In genomic region chrX:103248553-103248952, GRCh38 we compare ENCODE assay signal across 11 cellular contexts. TPM values are rescaled to one million over a fixed set of nuclear protein-coding genes. Genes with fewer than 3 reads are reported as not detected.
A peak's percentile ranks its signal among the peaks of the same experiment; 100 is the strongest.
DNase-seq lines count a peak whose midpoint lies in the region; ATAC-seq, FAIRE-seq and TF ChIP-seq lines count a peak whose summit lies in the region.
"Had no signal": no experiment of that assay in that cellular context is flagged by ENCODE, and none has a peak within 500 bp of the region (broad histone marks: within the 10 kb centered on the region; RNA-seq: fewer than 3 reads in every experiment).

No MANE protein-coding gene starts in this region.

- FAIRE-seq in K562 (lab: Jason Lieb, UNC) = no peak

- peaks cover 11% of the 10 kb centered on the region for H3K4me1 Mint-ChIP-seq in nephron

- no peaks in the 10 kb centered on the region for H3K27me3 ChIP-seq in K562 (ENCODE audit: control insufficient read depth in 2 of 2, insufficient read depth in 2 of 2, low read length in 2 of 2)
- no peaks in the 10 kb centered on the region for H3K27me3 ChIP-seq in gastrocnemius medialis

- H3K4me2 ChIP-seq in K562 (ENCODE audit: insufficient read depth, low read length) = no peak overlapping the region

- DNase-seq in NCI-H1105 treated with DMSO at 0.1 percent for 48 hours (lab: John Stamatoyannopoulos, UW) = peak; percentile 7
- DNase-seq in NCI-H1105 (lab: John Stamatoyannopoulos, UW) = no peak
- DNase-seq in K562 (ENCODE audit: extremely low read depth in 1 of 4, low spot score in 3 of 4) = peak; percentile 33 to 63 (median 34)
- no peak for DNase-seq in gastrocnemius medialis
- no peak for DNase-seq in T-helper 9 cell

- H3K4me3 Mint-ChIP-seq in nephron = peak overlapping the region in 1 of 3 experiments; percentile 49

- H3K9me1 ChIP-seq in K562 (ENCODE audit: control insufficient read depth, insufficient read depth, low read length) = no peaks in the 10 kb centered on the region

- TF ChIP-seq CTCF in K562 (IDR thresholded peaks at IDR 0.05 in 2 of 3, conservative IDR thresholded peaks at IDR 0.05 in 1 of 3; ENCODE audit: insufficient read depth in 2 of 3, low read depth in 1 of 3, low read length in 3 of 3) (peak; percentile 41 to 67 (median 49); a peak in 4 of 6 replicates), nephron (IDR thresholded peaks at IDR 0.05; ENCODE audit: unreplicated experiment in 3 of 3) (peak; percentile 29 to 44 (median 40)), gastrocnemius medialis (IDR thresholded peaks at IDR 0.05 in 4 of 5, conservative IDR thresholded peaks at IDR 0.05 in 1 of 5) (peak in 1 of 5 experiments; percentile 12)

- no peak for TF ChIP-seq EP300 in K562 (IDR thresholded peaks at IDR 0.05; ENCODE audit: low read length)

- H3K36me3 ChIP-seq in K562 (ENCODE audit: control insufficient read depth, insufficient read depth, low read length) (peaks cover 13% of the 10 kb centered on the region; the same call in 2 of the 3 replicates), gastrocnemius medialis (no peaks in the 10 kb centered on the region)

- H3K27ac Mint-ChIP-seq in nephron = no peak overlapping the region

- peak; percentile 71 to 80 for TF ChIP-seq RAD21 in K562 (CRISPR knock-in tag; conservative IDR thresholded peaks at IDR 0.05 in 1 of 2, IDR thresholded peaks at IDR 0.05 in 1 of 2)

- H3K36me3 Mint-ChIP-seq in nephron (ENCODE audit: low read depth) = peaks cover 9% of the 10 kb centered on the region

- no peak overlapping the region for H3K27ac ChIP-seq in K562 (ENCODE audit: extremely low read depth, low read depth, low read length)
- H3K27ac ChIP-seq in gastrocnemius medialis = no peak overlapping the region

- no peaks in the 10 kb centered on the region for H4K20me1 ChIP-seq in K562 (replicated peaks; ENCODE audit: control insufficient read depth, insufficient read depth, low read length)

- H3K9ac ChIP-seq in K562 (ENCODE audit: insufficient read depth in 1 of 2, low read depth in 2 of 2, low read length in 2 of 2) = no peak overlapping the region

- no peak overlapping the region for H3K4me3 ChIP-seq in K562
- no peak overlapping the region for H3K4me3 ChIP-seq in gastrocnemius medialis
- H3K4me3 ChIP-seq: mucosa of descending colon had no signal

- POLR2A ChIA-PET in K562 (lab: Yijun Ruan, JAX) = no interaction called here

- H2AFZ ChIP-seq in K562 (ENCODE audit: low read depth, low read length) = peak overlapping the region; percentile 1; the same call in 1 of the 2 replicates

- ATAC-seq in HG03378 (IDR thresholded peaks at IDR 0.05; ENCODE audit: unreplicated experiment) = peak; percentile 59
- peak; percentile 66 for ATAC-seq in K562
- no peak for ATAC-seq in gastrocnemius medialis
- no peak for ATAC-seq in HG03457 (IDR thresholded peaks at IDR 0.05; ENCODE audit: unreplicated experiment)
- ATAC-seq: mucosa of descending colon had no signal

- H3K9me3 ChIP-seq in K562 (replicated peaks; ENCODE audit: control insufficient read depth, insufficient read depth, low read depth, low read length) (no peaks in the 10 kb centered on the region), gastrocnemius medialis (no peaks in the 10 kb centered on the region)
- H3K9me3 ChIP-seq: mucosa of descending colon had no signal

- intact Hi-C loops in K562 (cut with micrococcal nuclease) (loop anchor here (1.0 kb wide), 1 partner anchor 37 kb away; no protein-coding TSS in a partner anchor), gastrocnemius medialis (cut with DNase I; ENCODE audit: low total_unique reads) (no loop called here)

- no peaks in the 10 kb centered on the region for H3K9me3 Mint-ChIP-seq in nephron
- H3K9me3 Mint-ChIP-seq: CD8-positive, alpha-beta memory T cell had no signal

- no TSS peak for BruUV-seq in K562 (replicated peaks; lab: Mats Ljungman, UMichigan)

- CTCF ChIA-PET in K562 (lab: Yijun Ruan, JAX; ENCODE audit: low intra/inter-chr PET ratio) = interaction anchor here (1.8 to 2.2 kb wide), 2 partner anchors 38 to 297 kb away, joined by 4 to 10 read pairs; no protein-coding TSS in a partner anchor

- peaks cover 14% of the 10 kb centered on the region; the same call in 1 of the 3 replicates for H3K79me2 ChIP-seq in K562 (ENCODE audit: control insufficient read depth, insufficient read depth, low read length)

- H3K27me3 Mint-ChIP-seq in nephron (ENCODE audit: low read depth) = no peaks in the 10 kb centered on the region

- TF ChIP-seq POLR2A in K562 (conservative IDR thresholded peaks at IDR 0.05) (no peak), gastrocnemius medialis (IDR thresholded peaks at IDR 0.05) (no peak)

- H3K4me1 ChIP-seq in K562 (replicated peaks in 1 of 2; ENCODE audit: control insufficient read depth in 2 of 2, insufficient read depth in 2 of 2, low read length in 2 of 2) (peaks cover 0 to 31% of the 10 kb centered on the region in 2 experiments; a peak in 3 of 5 replicates), gastrocnemius medialis (no peaks in the 10 kb centered on the region)

- in situ Hi-C loops in K562 (cut with MboI) (loop anchor here (5.0 kb wide), 1 partner anchor 41 kb away; no protein-coding TSS in a partner anchor), gastrocnemius medialis (cut with MboI; ENCODE audit: low sequenced_read_pairs in 4 of 4) (no loop called here)

TF ChIP-seq in K562, 482 proteins besides CTCF, POLR2A, EP300 and RAD21 (continues in another document):
- TF ChIP-seq CBFA2T2 (conservative IDR thresholded peaks at IDR 0.05) = no peak

RNA-seq across cellular contexts. Expression of gene TCEAL8, which starts 6.4 kb away (rescaled TPM):
- 7.6 and 17.8 TPM in 2 replicates for total RNA-seq in K562 (2011; cell fraction: chromatin; rRNA removed; ENCODE audit: low replicate concordance)
- 4.7 and 5.3 TPM in 2 replicates for total RNA-seq in K562 (2011; cell fraction: nucleolus; rRNA removed)
- 9.1 and 16.0 TPM in 2 replicates for total RNA-seq in K562 (2011; cell fraction: nucleoplasm; rRNA removed)
- total RNA-seq in K562 (2014; rRNA removed) (63.3 and 82.6 TPM in 2 replicates), K562 (2014; rRNA removed; fragmentation: Illumina TruSeq; extraction: Trizol) (106 and 120 TPM in 2 replicates), K562 (2015; rRNA removed; fragmentation: Illumina TruSeq; extraction: Trizol) (75.7 and 84.5 TPM in 2 replicates), K562 (2021) (47.8 and 49.0 TPM in 2 replicates), gastrocnemius medialis (10 to 100 TPM in 3 of 4 donors, 1 to 10 TPM in 1; 9.2 to 10.6 (median 10.2) TPM)
- polyA plus RNA-seq in K562 (2011; rRNA removed) (61.1 and 66.3 TPM in 2 replicates), K562 (2014; fragmentation: Illumina TruSeq; extraction: Trizol) (94.0 and 110 TPM in 2 replicates), K562 (2014; fragmentation: Nextera tagmentation; extraction: Ambion mirVana) (100 to 1,000 TPM; 153 to 178 TPM), K562 (2014; rRNA removed) (82.4 and 101 TPM in 2 replicates)
- 8.5 and 33.0 TPM in 2 replicates for polyA plus RNA-seq in K562 (2011; cell fraction: cytosol; rRNA removed)
- polyA plus RNA-seq in K562 (2011; cell fraction: nucleus; rRNA removed) = 5.0 and 15.6 TPM in 2 replicates
- 52.8 and 85.4 TPM in 2 replicates for polyA plus RNA-seq in K562 (2012)
- 27.1 and 39.1 TPM in 2 replicates for polyA minus RNA-seq in K562 (2011; rRNA and poly(A)+ RNA removed)
- polyA minus RNA-seq in K562 (2011; cell fraction: cytosol; rRNA and poly(A)+ RNA removed) = 12.5 and 12.8 TPM in 2 replicates
- 3.6 and 10.7 TPM in 2 replicates for polyA minus RNA-seq in K562 (2011; cell fraction: nucleus; rRNA and poly(A)+ RNA removed)

RNA-seq across cellular contexts. Expression of gene TCEAL5, which starts 28.0 kb away (rescaled TPM):
- total RNA-seq in K562 (2011; cell fraction: chromatin; rRNA removed; ENCODE audit: low replicate concordance) = not detected in 2 replicates
- total RNA-seq in K562 (2011; cell fraction: nucleolus; rRNA removed) = not detected in 2 replicates
- total RNA-seq in K562 (2011; cell fraction: nucleoplasm; rRNA removed) = not detected in 2 replicates
- total RNA-seq in K562 (2014; rRNA removed) (0.18 and 0.24 TPM in 2 replicates), K562 (2014; rRNA removed; fragmentation: Illumina TruSeq; extraction: Trizol) (not detected in 2 replicates), K562 (2015; rRNA removed; fragmentation: Illumina TruSeq; extraction: Trizol) (not detected in 2 replicates), K562 (2021) (not detected in 2 replicates), gastrocnemius medialis (not detected)
- polyA plus RNA-seq in K562 (2011; rRNA removed) (not detected in 2 replicates), K562 (2014; fragmentation: Illumina TruSeq; extraction: Trizol) (0.10 TPM in 1 of 2 replicates, not detected in the other), K562 (2014; fragmentation: Nextera tagmentation; extraction: Ambion mirVana) (not detected), K562 (2014; rRNA removed) (0.07 TPM in 1 of 2 replicates, not detected in the other)
- not detected in 2 replicates for polyA plus RNA-seq in K562 (2011; cell fraction: cytosol; rRNA removed)
- polyA plus RNA-seq in K562 (2011; cell fraction: nucleus; rRNA removed) = not detected in 2 replicates
- not detected in 2 replicates for polyA plus RNA-seq in K562 (2012)
- polyA minus RNA-seq in K562 (2011; rRNA and poly(A)+ RNA removed) = not detected in 2 replicates
- polyA minus RNA-seq in K562 (2011; cell fraction: cytosol; rRNA and poly(A)+ RNA removed) = not detected in 2 replicates
- not detected in 2 replicates for polyA minus RNA-seq in K562 (2011; cell fraction: nucleus; rRNA and poly(A)+ RNA removed)
- total RNA-seq: CD8-positive, alpha-beta memory T cell; T-helper 2 cell treated with Interferon-gamma antibody and Interleukin-4, amounts not matched to agents 100 ng/mL and 5 ng/mL, for 36 hours had no signal
- polyA plus RNA-seq: CD8-positive, alpha-beta memory T cell had no signal

RNA-seq across cellular contexts. Expression of gene BEX4, which starts 33.6 kb away (rescaled TPM):
- total RNA-seq in K562 (2011; cell fraction: chromatin; rRNA removed; ENCODE audit: low replicate concordance) = 17.1 and 41.1 TPM in 2 replicates
- 12.8 and 16.2 TPM in 2 replicates for total RNA-seq in K562 (2011; cell fraction: nucleolus; rRNA removed)
- total RNA-seq in K562 (2011; cell fraction: nucleoplasm; rRNA removed) = 27.7 and 42.0 TPM in 2 replicates
- total RNA-seq in K562 (2014; rRNA removed) (246 and 255 TPM in 2 replicates), K562 (2014; rRNA removed; fragmentation: Illumina TruSeq; extraction: Trizol) (222 and 244 TPM in 2 replicates), K562 (2015; rRNA removed; fragmentation: Illumina TruSeq; extraction: Trizol) (147 and 154 TPM in 2 replicates), K562 (2021) (135 and 149 TPM in 2 replicates), gastrocnemius medialis (1 to 10 TPM in 3 of 4 donors, under 1 TPM in 1; 0.36 to 6.6 (median 5.0) TPM)
- polyA plus RNA-seq in K562 (2011; rRNA removed) (124 and 133 TPM in 2 replicates), K562 (2014; fragmentation: Illumina TruSeq; extraction: Trizol) (359 and 399 TPM in 2 replicates), K562 (2014; fragmentation: Nextera tagmentation; extraction: Ambion mirVana) (100 to 1,000 TPM in 1 of 2 experiments, 10 to 100 TPM in 1; 74.6 to 104 TPM), K562 (2014; rRNA removed) (309 and 343 TPM in 2 replicates)
- 22.6 and 64.0 TPM in 2 replicates for polyA plus RNA-seq in K562 (2011; cell fraction: cytosol; rRNA removed)
- polyA plus RNA-seq in K562 (2011; cell fraction: nucleus; rRNA removed) = 28.3 and 55.7 TPM in 2 replicates
- 203 and 235 TPM in 2 replicates for polyA plus RNA-seq in K562 (2012)
- polyA minus RNA-seq in K562 (2011; rRNA and poly(A)+ RNA removed) = 36.7 and 45.7 TPM in 2 replicates
- 17.1 and 18.0 TPM in 2 replicates for polyA minus RNA-seq in K562 (2011; cell fraction: cytosol; rRNA and poly(A)+ RNA removed)
- 8.5 and 23.7 TPM in 2 replicates for polyA minus RNA-seq in K562 (2011; cell fraction: nucleus; rRNA and poly(A)+ RNA removed)

Comparison
In these comparisons a context has a peak if more than half of its experiments do, and no peak if none do; other contexts are left out.
1. DNase-seq: peak in NCI-H1105 treated with DMSO at 0.1 percent for 48 hours (single experiment) and K562 (4 of 4); none in NCI-H1105 (single experiment), gastrocnemius medialis (0 of 2) and T-helper 9 cell (single experiment).
2. ATAC-seq: peak in HG03378 (single experiment) and K562 (single experiment); none in gastrocnemius medialis (0 of 2) and HG03457 (single experiment).